ENCODE assay signal across 2 cellular contexts in the genomic region with DNA sequence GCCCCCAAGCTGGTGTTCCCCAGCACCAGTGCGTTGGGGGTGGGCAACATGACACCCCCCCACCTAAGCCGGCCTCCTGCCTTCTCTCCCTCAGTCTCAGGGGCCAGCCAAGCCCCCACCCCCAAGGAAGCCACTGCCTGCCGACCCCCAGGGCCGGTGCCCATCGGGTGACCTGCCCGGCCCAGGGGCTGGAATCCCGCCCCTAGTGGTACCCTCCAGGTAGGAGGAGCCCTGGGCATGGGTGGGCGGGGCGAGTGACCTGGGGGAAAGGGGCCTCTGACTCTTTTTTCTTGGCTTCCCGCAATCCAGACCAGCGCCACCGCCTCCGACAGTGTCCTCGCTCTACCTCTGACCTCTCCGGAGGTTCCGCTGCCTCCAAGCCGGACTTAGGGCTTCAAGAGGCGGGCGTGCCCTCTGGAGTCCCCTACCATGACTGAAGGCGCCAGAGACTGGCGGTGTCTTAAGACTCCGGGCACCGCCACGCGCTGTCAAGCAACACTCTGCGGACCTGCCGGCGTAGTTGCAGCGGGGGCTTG.
TF ChIP-seq lines count a peak whose summit lies in the region.

No MANE protein-coding gene starts in this region.

TF ChIP-seq in HCT116, 20 proteins besides CTCF, POLR2A, EP300 and RAD21:
- TF ChIP-seq, protein P1, sequence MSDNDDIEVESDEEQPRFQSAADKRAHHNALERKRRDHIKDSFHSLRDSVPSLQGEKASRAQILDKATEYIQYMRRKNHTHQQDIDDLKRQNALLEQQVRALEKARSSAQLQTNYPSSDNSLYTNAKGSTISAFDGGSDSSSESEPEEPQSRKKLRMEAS (IDR thresholded peaks at IDR 0.05) = no peak
- TF ChIP-seq JUND (IDR thresholded peaks at IDR 0.05) (no peak), EZH2 (IDR thresholded peaks at IDR 0.05) (no peak), CBX3 (IDR thresholded peaks at IDR 0.05; ENCODE audit: low read depth) (no peak), POLR2AphosphoS5 (IDR thresholded peaks at IDR 0.05; ENCODE audit: low read depth, low read length) (no peak), ZNF274 (IDR thresholded peaks at IDR 0.05; ENCODE audit: low read depth, low read length) (no peak), EZH2phosphoT487 (IDR thresholded peaks at IDR 0.05; ENCODE audit: borderline replicate concordance) (no peak), TCF7L2 (IDR thresholded peaks at IDR 0.05; ENCODE audit: borderline replicate concordance, extremely low read depth, insufficient read depth, insufficient read length) (no peak), CEBPB (IDR thresholded peaks at IDR 0.05; ENCODE audit: low read depth) (no peak), FOSL1 (IDR thresholded peaks at IDR 0.05; ENCODE audit: low read depth) (no peak), SP1 (IDR thresholded peaks at IDR 0.05; ENCODE audit: low read depth) (no peak), SIN3A (IDR thresholded peaks at IDR 0.05; ENCODE audit: low read depth) (no peak), YY1 (IDR thresholded peaks at IDR 0.05; ENCODE audit: extremely low read depth, insufficient replicate concordance, low read depth, low read length) (no peak), ZFX (IDR thresholded peaks at IDR 0.05) (no peak), SRF (IDR thresholded peaks at IDR 0.05; ENCODE audit: low read depth) (no peak), EGR1 (IDR thresholded peaks at IDR 0.05; ENCODE audit: low read depth) (no peak)
- TF ChIP-seq, protein P2, sequence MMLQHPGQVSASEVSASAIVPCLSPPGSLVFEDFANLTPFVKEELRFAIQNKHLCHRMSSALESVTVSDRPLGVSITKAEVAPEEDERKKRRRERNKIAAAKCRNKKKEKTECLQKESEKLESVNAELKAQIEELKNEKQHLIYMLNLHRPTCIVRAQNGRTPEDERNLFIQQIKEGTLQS (IDR thresholded peaks at IDR 0.05) = no peak
- TF ChIP-seq, protein P3, sequence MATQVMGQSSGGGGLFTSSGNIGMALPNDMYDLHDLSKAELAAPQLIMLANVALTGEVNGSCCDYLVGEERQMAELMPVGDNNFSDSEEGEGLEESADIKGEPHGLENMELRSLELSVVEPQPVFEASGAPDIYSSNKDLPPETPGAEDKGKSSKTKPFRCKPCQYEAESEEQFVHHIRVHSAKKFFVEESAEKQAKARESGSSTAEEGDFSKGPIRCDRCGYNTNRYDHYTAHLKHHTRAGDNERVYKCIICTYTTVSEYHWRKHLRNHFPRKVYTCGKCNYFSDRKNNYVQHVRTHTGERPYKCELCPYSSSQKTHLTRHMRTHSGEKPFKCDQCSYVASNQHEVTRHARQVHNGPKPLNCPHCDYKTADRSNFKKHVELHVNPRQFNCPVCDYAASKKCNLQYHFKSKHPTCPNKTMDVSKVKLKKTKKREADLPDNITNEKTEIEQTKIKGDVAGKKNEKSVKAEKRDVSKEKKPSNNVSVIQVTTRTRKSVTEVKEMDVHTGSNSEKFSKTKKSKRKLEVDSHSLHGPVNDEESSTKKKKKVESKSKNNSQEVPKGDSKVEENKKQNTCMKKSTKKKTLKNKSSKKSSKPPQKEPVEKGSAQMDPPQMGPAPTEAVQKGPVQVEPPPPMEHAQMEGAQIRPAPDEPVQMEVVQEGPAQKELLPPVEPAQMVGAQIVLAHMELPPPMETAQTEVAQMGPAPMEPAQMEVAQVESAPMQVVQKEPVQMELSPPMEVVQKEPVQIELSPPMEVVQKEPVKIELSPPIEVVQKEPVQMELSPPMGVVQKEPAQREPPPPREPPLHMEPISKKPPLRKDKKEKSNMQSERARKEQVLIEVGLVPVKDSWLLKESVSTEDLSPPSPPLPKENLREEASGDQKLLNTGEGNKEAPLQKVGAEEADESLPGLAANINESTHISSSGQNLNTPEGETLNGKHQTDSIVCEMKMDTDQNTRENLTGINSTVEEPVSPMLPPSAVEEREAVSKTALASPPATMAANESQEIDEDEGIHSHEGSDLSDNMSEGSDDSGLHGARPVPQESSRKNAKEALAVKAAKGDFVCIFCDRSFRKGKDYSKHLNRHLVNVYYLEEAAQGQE (IDR thresholded peaks at IDR 0.05; ENCODE audit: low read depth) = no peak
- TF ChIP-seq, protein P4, sequence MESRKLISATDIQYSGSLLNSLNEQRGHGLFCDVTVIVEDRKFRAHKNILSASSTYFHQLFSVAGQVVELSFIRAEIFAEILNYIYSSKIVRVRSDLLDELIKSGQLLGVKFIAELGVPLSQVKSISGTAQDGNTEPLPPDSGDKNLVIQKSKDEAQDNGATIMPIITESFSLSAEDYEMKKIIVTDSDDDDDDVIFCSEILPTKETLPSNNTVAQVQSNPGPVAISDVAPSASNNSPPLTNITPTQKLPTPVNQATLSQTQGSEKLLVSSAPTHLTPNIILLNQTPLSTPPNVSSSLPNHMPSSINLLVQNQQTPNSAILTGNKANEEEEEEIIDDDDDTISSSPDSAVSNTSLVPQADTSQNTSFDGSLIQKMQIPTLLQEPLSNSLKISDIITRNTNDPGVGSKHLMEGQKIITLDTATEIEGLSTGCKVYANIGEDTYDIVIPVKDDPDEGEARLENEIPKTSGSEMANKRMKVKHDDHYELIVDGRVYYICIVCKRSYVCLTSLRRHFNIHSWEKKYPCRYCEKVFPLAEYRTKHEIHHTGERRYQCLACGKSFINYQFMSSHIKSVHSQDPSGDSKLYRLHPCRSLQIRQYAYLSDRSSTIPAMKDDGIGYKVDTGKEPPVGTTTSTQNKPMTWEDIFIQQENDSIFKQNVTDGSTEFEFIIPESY (IDR thresholded peaks at IDR 0.05; ENCODE audit: extremely low read depth, insufficient replicate concordance, low read length) = no peak

TF ChIP-seq in K562, 482 proteins besides CTCF, POLR2A, EP300 and RAD21:
- TF ChIP-seq FOXM1 (IDR thresholded peaks at IDR 0.05; ENCODE audit: low read depth) (no peak), FOXM1 (CRISPR knock-in tag; IDR thresholded peaks at IDR 0.05; ENCODE audit: low read depth) (0 out of 2 replicates have a peak, but pooled peaks have one; percentile 23), NR3C1 (CRISPR knock-in tag; IDR thresholded peaks at IDR 0.05) (0 out of 2 replicates have a peak, but pooled peaks have one; percentile 13), HOXB6 (CRISPR knock-in tag; IDR thresholded peaks at IDR 0.05; ENCODE audit: borderline replicate concordance) (no peak), ZNF282 (CRISPR knock-in tag; IDR thresholded peaks at IDR 0.05) (no peak)
- TF ChIP-seq, protein P5, sequence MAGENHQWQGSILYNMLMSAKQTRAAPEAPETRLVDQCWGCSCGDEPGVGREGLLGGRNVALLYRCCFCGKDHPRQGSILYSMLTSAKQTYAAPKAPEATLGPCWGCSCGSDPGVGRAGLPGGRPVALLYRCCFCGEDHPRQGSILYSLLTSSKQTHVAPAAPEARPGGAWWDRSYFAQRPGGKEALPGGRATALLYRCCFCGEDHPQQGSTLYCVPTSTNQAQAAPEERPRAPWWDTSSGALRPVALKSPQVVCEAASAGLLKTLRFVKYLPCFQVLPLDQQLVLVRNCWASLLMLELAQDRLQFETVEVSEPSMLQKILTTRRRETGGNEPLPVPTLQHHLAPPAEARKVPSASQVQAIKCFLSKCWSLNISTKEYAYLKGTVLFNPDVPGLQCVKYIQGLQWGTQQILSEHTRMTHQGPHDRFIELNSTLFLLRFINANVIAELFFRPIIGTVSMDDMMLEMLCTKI (IDR thresholded peaks at IDR 0.05; ENCODE audit: partially characterized antibody) = no peak
- TF ChIP-seq, protein P4 (CRISPR knock-in tag; IDR thresholded peaks at IDR 0.05) = peak; percentile 97
- TF ChIP-seq, protein P6, sequence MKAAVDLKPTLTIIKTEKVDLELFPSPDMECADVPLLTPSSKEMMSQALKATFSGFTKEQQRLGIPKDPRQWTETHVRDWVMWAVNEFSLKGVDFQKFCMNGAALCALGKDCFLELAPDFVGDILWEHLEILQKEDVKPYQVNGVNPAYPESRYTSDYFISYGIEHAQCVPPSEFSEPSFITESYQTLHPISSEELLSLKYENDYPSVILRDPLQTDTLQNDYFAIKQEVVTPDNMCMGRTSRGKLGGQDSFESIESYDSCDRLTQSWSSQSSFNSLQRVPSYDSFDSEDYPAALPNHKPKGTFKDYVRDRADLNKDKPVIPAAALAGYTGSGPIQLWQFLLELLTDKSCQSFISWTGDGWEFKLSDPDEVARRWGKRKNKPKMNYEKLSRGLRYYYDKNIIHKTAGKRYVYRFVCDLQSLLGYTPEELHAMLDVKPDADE (conservative IDR thresholded peaks at IDR 0.05; ENCODE audit: control insufficient read depth, low read depth, low read length) = no peak
- TF ChIP-seq, protein P7, sequence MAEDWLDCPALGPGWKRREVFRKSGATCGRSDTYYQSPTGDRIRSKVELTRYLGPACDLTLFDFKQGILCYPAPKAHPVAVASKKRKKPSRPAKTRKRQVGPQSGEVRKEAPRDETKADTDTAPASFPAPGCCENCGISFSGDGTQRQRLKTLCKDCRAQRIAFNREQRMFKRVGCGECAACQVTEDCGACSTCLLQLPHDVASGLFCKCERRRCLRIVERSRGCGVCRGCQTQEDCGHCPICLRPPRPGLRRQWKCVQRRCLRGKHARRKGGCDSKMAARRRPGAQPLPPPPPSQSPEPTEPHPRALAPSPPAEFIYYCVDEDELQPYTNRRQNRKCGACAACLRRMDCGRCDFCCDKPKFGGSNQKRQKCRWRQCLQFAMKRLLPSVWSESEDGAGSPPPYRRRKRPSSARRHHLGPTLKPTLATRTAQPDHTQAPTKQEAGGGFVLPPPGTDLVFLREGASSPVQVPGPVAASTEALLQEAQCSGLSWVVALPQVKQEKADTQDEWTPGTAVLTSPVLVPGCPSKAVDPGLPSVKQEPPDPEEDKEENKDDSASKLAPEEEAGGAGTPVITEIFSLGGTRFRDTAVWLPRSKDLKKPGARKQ (CRISPR knock-in tag; IDR thresholded peaks at IDR 0.05) = 0 out of 2 replicates have a peak, but pooled peaks have one; percentile 13
